In the genomic region with DNA sequence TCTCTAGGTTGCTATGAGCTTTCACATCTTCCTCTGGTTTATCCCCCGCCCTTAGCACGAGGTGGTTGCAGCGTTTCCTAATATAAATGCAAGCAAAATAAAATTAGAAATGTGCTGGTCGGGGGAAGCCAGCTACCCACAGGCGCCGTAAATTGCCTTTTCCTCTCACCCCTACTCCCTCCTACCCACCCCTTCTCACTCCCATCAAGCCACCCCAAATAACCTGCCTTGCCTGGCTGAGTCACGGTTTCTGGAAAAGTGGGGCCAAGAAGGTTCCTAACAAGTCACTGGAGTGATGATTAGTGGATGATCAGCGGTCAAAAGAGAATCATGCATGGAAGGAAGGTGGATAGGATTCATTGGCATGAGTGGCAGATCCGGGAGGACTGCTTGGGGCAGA, we compare ENCODE assay signal across 8 cellular contexts.
"Had no signal": no experiment of that assay in that cellular context is flagged by ENCODE, and none has a peak within 500 bp of the region (broad histone marks: within the 10 kb centered on the region; RNA-seq: fewer than 3 reads in every experiment).

No MANE protein-coding gene starts in this region.

- H3K4me3 ChIP-seq: GM23248, HAP-1 had no signal

- DNase-seq: GM23248, GOT3, H7, HFFc6, KBM-7 had no signal

- H3K36me3 ChIP-seq: HAP-1 had no signal

- H3K4me1 ChIP-seq: HAP-1 had no signal

- H3K27ac ChIP-seq: GM23248, HL-60 had no signal

- H3K9ac ChIP-seq: GM23248 had no signal

- H3K9me3 ChIP-seq: HAP-1 had no signal

- FAIRE-seq: HepG2 had no signal
